8 cellular contexts compared by ENCODE assay signal in the genomic region with DNA sequence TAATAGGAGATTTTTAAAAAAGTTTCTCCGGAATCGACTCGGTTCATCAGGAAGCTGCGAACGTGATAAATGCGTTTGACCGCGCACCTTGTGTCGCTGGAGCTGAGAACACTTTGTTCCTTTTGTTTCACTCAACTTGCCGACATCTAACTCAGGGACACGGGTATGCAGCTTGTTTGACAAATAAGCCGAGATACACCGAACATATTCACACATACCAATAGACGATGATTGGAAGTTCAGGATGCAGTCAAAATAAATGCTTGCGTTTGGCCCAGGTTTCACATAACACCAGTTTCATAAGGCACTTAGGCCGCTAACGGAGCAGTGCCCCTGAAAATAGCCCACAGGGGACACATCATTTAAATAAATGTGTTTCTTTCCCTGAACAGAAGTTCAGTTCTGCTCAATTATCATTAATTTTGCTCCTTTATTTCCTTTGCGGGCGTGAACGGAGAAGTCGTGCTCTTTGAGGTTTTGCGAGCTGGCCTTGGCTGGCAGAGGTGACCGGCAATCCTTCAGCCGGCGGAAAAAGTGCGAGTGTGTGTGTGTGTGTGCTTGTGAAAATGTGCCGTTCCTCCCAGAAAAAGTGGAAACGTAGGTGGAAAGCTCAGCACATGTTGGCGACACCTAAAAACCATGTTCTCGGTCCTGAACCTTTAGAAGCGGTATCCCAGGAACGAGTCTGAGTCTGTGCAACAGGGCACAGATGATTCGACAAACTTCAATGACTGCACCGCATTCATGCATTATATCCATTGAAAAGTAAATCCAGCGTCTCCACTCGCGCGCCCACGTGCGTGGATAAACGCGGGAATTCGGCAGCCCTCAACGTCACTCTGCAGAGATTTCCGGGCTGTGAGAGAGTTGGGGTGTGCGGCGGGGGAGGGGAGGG. TPM values are rescaled to one million over a fixed set of nuclear protein-coding genes. Genes with fewer than 3 reads are reported as not detected.
DNase-seq lines count a peak whose midpoint lies in the region; ATAC-seq, FAIRE-seq and TF ChIP-seq lines count a peak whose summit lies in the region.

No MANE protein-coding gene starts in this region.

- H2BK15ac ChIP-seq in H1 (ENCODE audit: low read length): no peak overlapping the region

- H3K27me3 ChIP-seq in HUES48 (ENCODE audit: control insufficient read depth, insufficient read depth, low read length) (peaks cover 71% of the 10 kb centered on the region), H1 (replicated peaks in 1 of 4; ENCODE audit: control insufficient read depth in 3 of 4, extremely low read depth in 1 of 4, insufficient read depth in 3 of 4, low read length in 3 of 4) (peaks cover 19 to 64% (median 57%) of the 10 kb centered on the region in 4 experiments), pancreas (peaks cover 3 to 36% (median 7%) of the 10 kb centered on the region in 4 donors)

- H2BK120ac ChIP-seq in H1 (replicated peaks; ENCODE audit: low read depth, low read length): no peak overlapping the region

- peak overlapping the region; percentile 28; the same call in 1 of the 2 replicates for H2BK12ac ChIP-seq in H1 (ENCODE audit: low read depth, low read length)

- DNase-seq in ELF-1 (ENCODE audit: low read depth, low spot score): peak; percentile 51
- peak in 1 of 2 experiments; percentile 67 for DNase-seq in H1 (ENCODE audit: low read depth in 1 of 2, low spot score in 2 of 2)
- no peak for DNase-seq in pancreas
- no peak for DNase-seq in NOMO-1 treated with DMSO at 0.1 percent for 48 hours (lab: John Stamatoyannopoulos, UW; ENCODE audit: unreplicated experiment)
- DNase-seq in SW 1271 (lab: John Stamatoyannopoulos, UW): no peak
- DNase-seq in GM19240 (ENCODE audit: insufficient read length, low spot score): no peak
- DNase-seq in activated CD4-positive, CD25-positive, alpha-beta regulatory T cell (lab: John Stamatoyannopoulos, UW): no peak

- H3K9me3 ChIP-seq in HUES48 (ENCODE audit: control insufficient read depth, insufficient read depth, low read length): no peaks in the 10 kb centered on the region
- H3K9me3 ChIP-seq in H1 (ENCODE audit: insufficient read depth in 2 of 2, low read depth in 1 of 2, low read length in 1 of 2): no peaks in the 10 kb centered on the region
- H3K9me3 ChIP-seq in pancreas: no peaks in the 10 kb centered on the region

- H2AFZ ChIP-seq in H1 (ENCODE audit: low read length): no peak overlapping the region

- no peaks in the 10 kb centered on the region for H3K79me2 ChIP-seq in H1 (ENCODE audit: control insufficient read depth in 1 of 2, insufficient read depth in 2 of 2, low read length in 2 of 2)

- H4K20me1 ChIP-seq in H1 (replicated peaks in 1 of 2; ENCODE audit: control insufficient read depth in 1 of 2, insufficient read depth in 2 of 2, low read length in 2 of 2): no peaks in the 10 kb centered on the region

- FAIRE-seq in H1 (lab: Jason Lieb, UNC) (peak; percentile 42), pancreas (lab: Jason Lieb, UNC) (no peak)

- no peak for TF ChIP-seq EP300 in H1 (IDR thresholded peaks at IDR 0.05; ENCODE audit: borderline replicate concordance in 1 of 2, low read depth in 2 of 2, low read length in 2 of 2)

- ATAC-seq in pancreas: peak in 1 of 4 donors; percentile 24

- no peak for TF ChIP-seq RAD21 in H1 (IDR thresholded peaks at IDR 0.05 in 1 of 2, conservative IDR thresholded peaks at IDR 0.05 in 1 of 2; ENCODE audit: low read depth in 2 of 2, low read length in 2 of 2)

- peak overlapping the region; percentile 29 for H2BK20ac ChIP-seq in H1 (ENCODE audit: low read length)

- CTCF ChIA-PET in H1 (lab: Charles Lee; ENCODE audit: partially characterized antibody): interaction anchor here (0.6 to 12.0 kb wide), 9 partner anchors 25 to 121 kb away, joined by 3 to 135 read pairs (median 5); no protein-coding TSS in a partner anchor

- H3K36me3 ChIP-seq in HUES48 (ENCODE audit: control insufficient read depth, insufficient read depth, low read length) (no peaks in the 10 kb centered on the region), H1 (ENCODE audit: control insufficient read depth in 2 of 4, insufficient read depth in 4 of 4, low read length in 3 of 4) (no peaks in the 10 kb centered on the region), pancreas (no peaks in the 10 kb centered on the region)

- peak overlapping the region; percentile 89 to 93 for H3K4me2 ChIP-seq in H1 (ENCODE audit: insufficient read depth in 1 of 2, low read depth in 2 of 2, low read length in 2 of 2)

- no peak overlapping the region for H4K8ac ChIP-seq in H1 (ENCODE audit: extremely low read depth, insufficient read depth, low read length)

- H3K9ac ChIP-seq in HUES48 (ENCODE audit: low read depth, low read length) (no peak overlapping the region), H1 (replicated peaks in 1 of 4; ENCODE audit: extremely low read depth in 1 of 4, low read depth in 3 of 4, low read length in 3 of 4) (no peak overlapping the region)

- no peak overlapping the region for H4K91ac ChIP-seq in H1 (replicated peaks; ENCODE audit: insufficient read length, low read length)

- no peak for TF ChIP-seq CTCF in H1 (IDR thresholded peaks at IDR 0.05; ENCODE audit: control extremely low read depth in 1 of 3, insufficient read depth in 1 of 3, low read depth in 1 of 3, low read length in 3 of 3)
- no peak for TF ChIP-seq CTCF in pancreas (IDR thresholded peaks at IDR 0.05)

- POLR2A ChIA-PET in H1 (lab: Charles Lee; ENCODE audit: partially characterized antibody): interaction anchor here (0.9 to 1.2 kb wide), 3 partner anchors 25 to 102 kb away, joined by 3 to 5 read pairs (median 3); no protein-coding TSS in a partner anchor

- no peak overlapping the region for H4K5ac ChIP-seq in H1 (ENCODE audit: insufficient read length, low read depth, low read length)

- no peaks in the 10 kb centered on the region for H3K79me1 ChIP-seq in H1 (ENCODE audit: low read depth, low read length)

- H3K4me1 ChIP-seq in HUES48 (ENCODE audit: control insufficient read depth, insufficient read depth, low read length) (peaks cover 39% of the 10 kb centered on the region), H1 (replicated peaks in 1 of 4; ENCODE audit: control insufficient read depth in 3 of 4, insufficient read depth in 4 of 4, low read length in 3 of 4) (peaks cover 4 to 26% (median 12%) of the 10 kb centered on the region in 4 experiments; a peak in 6 of 7 replicates), pancreas (peaks cover 0 to 3% (median 2%) of the 10 kb centered on the region in 3 donors)

- no peak for TF ChIP-seq POLR2A in H1 (IDR thresholded peaks at IDR 0.05; ENCODE audit: control extremely low read depth in 1 of 2, low read depth in 2 of 2, low read length in 2 of 2)

- 8% methylated on average over 44 of the region's 47 CpGs; no CpG with 5 or more reads in 1 of the 2 experiments for WGBS in H1 (ENCODE audit: extremely low coverage in 1 of 2, insufficient coverage in 1 of 2, insufficient read length in 1 of 2, insufficient replicate concordance in 2 of 2, low coverage in 1 of 2, low lambda C conversion rate in 2 of 2, missing lambda C conversion rate in 1 of 2), 2 experiments
- WGBS in pancreas, 2 donors: 19 to 21% methylated on average over 47 of the region's 47 CpGs

- no peak overlapping the region for H3K14ac ChIP-seq in H1 (ENCODE audit: insufficient read length)

- H3K18ac ChIP-seq in H1 (ENCODE audit: extremely low read depth, low read length): no peak overlapping the region

- peak overlapping the region; percentile 67 for H3K4me3 ChIP-seq in HUES48 (ENCODE audit: low read depth, low read length)
- peak overlapping the region; percentile 2 to 66 (median 36); a peak in 7 of 8 replicates for H3K4me3 ChIP-seq in H1 (ENCODE audit: extremely low read depth in 1 of 4, insufficient read depth in 2 of 4, low read depth in 3 of 4, low read length in 4 of 4)
- peak overlapping the region; percentile 23 to 59 (median 28) for H3K4me3 ChIP-seq in pancreas

- H3K4ac ChIP-seq in H1 (replicated peaks; ENCODE audit: insufficient read length, low read depth, low read length): no peak overlapping the region

- peak overlapping the region; percentile 31; the same call in 1 of the 2 replicates for H2BK5ac ChIP-seq in H1 (ENCODE audit: low read depth, low read length)

- H3K23me2 ChIP-seq in H1 (ENCODE audit: low read depth, low read length): peaks cover 33% of the 10 kb centered on the region

- H3K27ac ChIP-seq in HUES48 (ENCODE audit: low read depth, low read length) (no peak overlapping the region), H1 (ENCODE audit: low read depth, low read length) (no peak overlapping the region), pancreas (no peak overlapping the region)

- H3K23ac ChIP-seq in H1 (ENCODE audit: insufficient read length): no peak overlapping the region

- H2AK5ac ChIP-seq in H1 (ENCODE audit: low read depth, low read length): no peak overlapping the region

- intact Hi-C loops in pancreas (cut with DNase I): no loop called here

- no peak overlapping the region for H3K56ac ChIP-seq in H1 (replicated peaks; ENCODE audit: insufficient read length, low read depth, low read length)

TF ChIP-seq in H1, 55 proteins besides CTCF, POLR2A, EP300 and RAD21 (continues in another document):
- no peak for TF ChIP-seq SP2 (IDR thresholded peaks at IDR 0.05; ENCODE audit: low read length)
- no peak for TF ChIP-seq ASH2L (IDR thresholded peaks at IDR 0.05; ENCODE audit: low read length)
- no peak for TF ChIP-seq BRCA1 (IDR thresholded peaks at IDR 0.05; ENCODE audit: low read depth, low read length)
- no peak for TF ChIP-seq CREB1 (IDR thresholded peaks at IDR 0.05)
- TF ChIP-seq SIN3A (conservative IDR thresholded peaks at IDR 0.05 in 1 of 2, IDR thresholded peaks at IDR 0.05 in 1 of 2; ENCODE audit: low read depth in 1 of 2, low read length in 2 of 2): no peak
- TF ChIP-seq, protein P1, sequence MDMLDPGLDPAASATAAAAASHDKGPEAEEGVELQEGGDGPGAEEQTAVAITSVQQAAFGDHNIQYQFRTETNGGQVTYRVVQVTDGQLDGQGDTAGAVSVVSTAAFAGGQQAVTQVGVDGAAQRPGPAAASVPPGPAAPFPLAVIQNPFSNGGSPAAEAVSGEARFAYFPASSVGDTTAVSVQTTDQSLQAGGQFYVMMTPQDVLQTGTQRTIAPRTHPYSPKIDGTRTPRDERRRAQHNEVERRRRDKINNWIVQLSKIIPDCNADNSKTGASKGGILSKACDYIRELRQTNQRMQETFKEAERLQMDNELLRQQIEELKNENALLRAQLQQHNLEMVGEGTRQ (IDR thresholded peaks at IDR 0.05; ENCODE audit: low read length): no peak

RNA-seq across cellular contexts. Expression of gene SHISA3, which starts 0.7 kb away (rescaled TPM):
- 2.0 and 2.2 TPM in 2 replicates for total RNA-seq in H1 (2021; fragmentation: NEBNext Ultra II Directional; extraction: Animal tissue kit (Norgen Biotek cat#: 25700))
- polyA plus RNA-seq in H1 (2011; rRNA removed) (9.3 and 12.9 TPM in 2 replicates), pancreas (under 1 TPM; 0.07 to 0.27 TPM)
- polyA plus RNA-seq in H1 (2011; cell fraction: cytosol; rRNA removed): 8.7 TPM
- polyA plus RNA-seq in H1 (2011; cell fraction: nucleus; rRNA removed): 6.6 TPM
- 1.9 to 2.7 TPM (median 2.7 TPM) in 4 replicates for polyA plus RNA-seq in H1 (2012, experiment 1 of 2)
- polyA plus RNA-seq in H1 (2012, experiment 2 of 2): 4.1 TPM
- 2.4 TPM for polyA plus RNA-seq in H1 (2013, experiment 1 of 2)
- polyA plus RNA-seq in H1 (2013, experiment 2 of 2): 2.7 TPM
- 2.4 and 3.7 TPM in 2 replicates for polyA minus RNA-seq in H1 (2011; rRNA and poly(A)+ RNA removed)
- 3.9 TPM for polyA minus RNA-seq in H1 (2011; cell fraction: cytosol; rRNA and poly(A)+ RNA removed)
- 2.2 TPM for polyA minus RNA-seq in H1 (2011; cell fraction: nucleus; rRNA and poly(A)+ RNA removed)
- under 1 TPM in 3 of 6 donors, not detected in 3; 0.09 to 0.43 (median 0.16) TPM for total RNA-seq in pancreas
